ENCODE assay signal across 9 cellular contexts in the genomic region with DNA sequence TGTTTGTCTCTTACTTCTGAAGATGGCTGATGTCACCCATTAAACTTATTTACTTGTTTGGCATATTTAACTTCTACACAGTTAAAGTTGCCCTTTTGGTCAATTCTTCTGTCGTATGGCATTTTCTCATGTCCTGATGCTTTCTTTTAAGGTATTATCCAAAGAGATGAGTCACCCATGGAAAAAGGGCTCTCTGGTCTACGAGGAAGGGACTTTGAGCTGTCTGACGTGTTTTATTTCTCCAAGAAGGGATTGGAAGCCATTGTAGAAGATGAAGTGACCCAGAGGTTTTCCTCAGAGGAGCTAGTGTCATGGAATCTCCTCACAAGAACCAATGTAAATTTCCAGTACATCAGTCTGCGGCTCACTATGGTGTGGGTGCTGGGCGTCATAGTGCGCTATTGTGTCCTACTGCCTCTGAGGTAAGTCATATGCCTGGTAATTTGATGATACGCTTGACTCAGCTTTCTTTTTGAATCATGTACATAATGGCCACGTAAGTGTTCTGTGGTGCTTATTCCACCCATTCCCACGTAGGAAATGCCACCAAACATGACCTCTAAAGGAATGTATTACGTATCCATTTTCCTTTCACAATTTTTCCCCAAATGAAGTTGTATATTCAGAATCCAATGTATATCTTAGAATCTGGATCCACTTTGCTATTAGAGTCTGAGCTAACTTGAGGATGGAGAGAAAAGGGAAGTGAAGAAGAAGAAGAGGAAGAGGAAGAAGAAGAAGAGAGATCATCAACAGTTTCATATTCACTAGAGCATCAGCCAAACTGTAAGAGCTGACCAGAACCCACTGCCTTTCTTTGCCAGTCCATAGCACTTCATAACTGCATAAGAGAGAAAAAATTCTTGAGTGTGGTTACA. TPM values are rescaled to one million over a fixed set of nuclear protein-coding genes. Genes with fewer than 3 reads are reported as not detected.
A peak's percentile ranks its signal among the peaks of the same experiment; 100 is the strongest.
DNase-seq lines count a peak whose midpoint lies in the region; ATAC-seq and TF ChIP-seq lines count a peak whose summit lies in the region.
"Had no signal": no experiment of that assay in that cellular context is flagged by ENCODE, and none has a peak within 500 bp of the region (broad histone marks: within the 10 kb centered on the region; RNA-seq: fewer than 3 reads in every experiment).

No MANE protein-coding gene starts in this region.

- DNase-seq in NOMO-1 (lab: John Stamatoyannopoulos, UW; ENCODE audit: unreplicated experiment in 2 of 2), result peak; percentile 27 to 85
- no peak for DNase-seq in psoas muscle
- no peak for DNase-seq in activated CD4-positive, alpha-beta T cell treated with anti-CD3 and anti-CD28 coated beads for 4 hours
- no peak for DNase-seq in NCI-H524 (lab: John Stamatoyannopoulos, UW)
- no peak for DNase-seq in mesenteric fat pad (ENCODE audit: low spot score)
- no peak for DNase-seq in NCI-H1417 treated with DMSO at 0.1 percent for 48 hours (lab: John Stamatoyannopoulos, UW)
- DNase-seq: activated CD4-positive, alpha-beta T cell treated with anti-CD3 and anti-CD28 coated beads, Interleukin-2, amount 50 U/mL, for 1 hour had no signal

- no peaks in the 10 kb centered on the region for H3K9me3 ChIP-seq in psoas muscle

- H3K27ac ChIP-seq in psoas muscle, result peak overlapping the region; percentile 60

- ATAC-seq in GM19351 (IDR thresholded peaks at IDR 0.05; ENCODE audit: unreplicated experiment) (peak; percentile 79), HG02884 (IDR thresholded peaks at IDR 0.05; ENCODE audit: unreplicated experiment) (peak; percentile 77), psoas muscle (peak in 3 of 4 donors; percentile 26 to 42 (median 35))

- intact Hi-C loops in psoas muscle (cut with DNase I), result loop anchor here in 1 of 2 donors (1.0 to 5.0 kb wide), 2 partner anchors 36 to 72 kb away; no protein-coding TSS in a partner anchor

- H3K36me3 ChIP-seq in psoas muscle (ENCODE audit: insufficient read depth in 1 of 2, low read depth in 1 of 2), result peaks cover 4 to 13% of the 10 kb centered on the region in 2 donors

- TF ChIP-seq CTCF in psoas muscle (IDR thresholded peaks at IDR 0.05), result no peak

- no peaks in the 10 kb centered on the region for H3K27me3 ChIP-seq in psoas muscle (ENCODE audit: insufficient read depth in 3 of 3, low read length in 2 of 3)

- H3K4me1 ChIP-seq in psoas muscle, result peaks cover 15% of the 10 kb centered on the region

- H3K4me3 ChIP-seq in psoas muscle, result no peak overlapping the region

- 82 to 90% (median 83%) methylated on average over 10 of the region's 10 CpGs for WGBS in psoas muscle, 3 donors

RNA-seq across cellular contexts. Expression of gene GPAT3, which starts 45.7 kb away (rescaled TPM):
- total RNA-seq in psoas muscle (10 to 100 TPM; 18.9 to 55.5 (median 32.6) TPM), mesenteric fat pad (9.2 TPM)
- 100 to 1,000 TPM in 1 of 3 donors, 10 to 100 TPM in 2; 42.0 to 108 (median 49.2) TPM for polyA plus RNA-seq in psoas muscle

Comparison
In these comparisons a context has a peak if more than half of its experiments do, and no peak if none do; other contexts are left out.
1. DNase-seq: peak in NOMO-1 (2 of 2); none in psoas muscle (0 of 2), activated CD4-positive, alpha-beta T cell treated with anti-CD3 and anti-CD28 coated beads for 4 hours (0 of 2), NCI-H524 (0 of 2), mesenteric fat pad (single experiment) and NCI-H1417 treated with DMSO at 0.1 percent for 48 hours (single experiment).
2. Peak in every context shown above with its lines, with median percentiles within 50 percentile points of each other: ATAC-seq.